1 cellular context compared by ENCODE assay signal in the genomic region with DNA sequence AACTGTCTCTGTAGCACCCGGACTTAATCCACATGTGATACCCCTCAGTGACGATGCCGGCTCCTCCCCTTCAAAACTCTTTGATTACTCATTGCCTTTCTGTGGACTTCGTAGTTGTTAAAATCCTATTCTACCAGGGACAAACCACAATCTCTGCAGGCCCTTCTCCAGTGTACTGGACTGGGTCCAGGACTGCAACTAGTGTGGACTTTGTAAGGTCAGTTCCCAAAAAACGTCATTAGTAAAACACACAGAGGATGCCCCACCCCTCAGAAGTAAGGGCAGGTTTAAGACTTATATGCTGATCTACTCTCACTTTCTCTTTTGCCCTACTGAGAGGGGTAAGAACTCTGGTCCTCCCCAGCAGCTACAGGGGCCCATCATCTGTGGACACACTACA.
TF ChIP-seq lines count a peak whose summit lies in the region.

No MANE protein-coding gene starts in this region.

TF ChIP-seq in GM23338, 12 proteins besides CTCF, POLR2A, EP300 and RAD21 (continued from another document):
- TF ChIP-seq, protein P1, sequence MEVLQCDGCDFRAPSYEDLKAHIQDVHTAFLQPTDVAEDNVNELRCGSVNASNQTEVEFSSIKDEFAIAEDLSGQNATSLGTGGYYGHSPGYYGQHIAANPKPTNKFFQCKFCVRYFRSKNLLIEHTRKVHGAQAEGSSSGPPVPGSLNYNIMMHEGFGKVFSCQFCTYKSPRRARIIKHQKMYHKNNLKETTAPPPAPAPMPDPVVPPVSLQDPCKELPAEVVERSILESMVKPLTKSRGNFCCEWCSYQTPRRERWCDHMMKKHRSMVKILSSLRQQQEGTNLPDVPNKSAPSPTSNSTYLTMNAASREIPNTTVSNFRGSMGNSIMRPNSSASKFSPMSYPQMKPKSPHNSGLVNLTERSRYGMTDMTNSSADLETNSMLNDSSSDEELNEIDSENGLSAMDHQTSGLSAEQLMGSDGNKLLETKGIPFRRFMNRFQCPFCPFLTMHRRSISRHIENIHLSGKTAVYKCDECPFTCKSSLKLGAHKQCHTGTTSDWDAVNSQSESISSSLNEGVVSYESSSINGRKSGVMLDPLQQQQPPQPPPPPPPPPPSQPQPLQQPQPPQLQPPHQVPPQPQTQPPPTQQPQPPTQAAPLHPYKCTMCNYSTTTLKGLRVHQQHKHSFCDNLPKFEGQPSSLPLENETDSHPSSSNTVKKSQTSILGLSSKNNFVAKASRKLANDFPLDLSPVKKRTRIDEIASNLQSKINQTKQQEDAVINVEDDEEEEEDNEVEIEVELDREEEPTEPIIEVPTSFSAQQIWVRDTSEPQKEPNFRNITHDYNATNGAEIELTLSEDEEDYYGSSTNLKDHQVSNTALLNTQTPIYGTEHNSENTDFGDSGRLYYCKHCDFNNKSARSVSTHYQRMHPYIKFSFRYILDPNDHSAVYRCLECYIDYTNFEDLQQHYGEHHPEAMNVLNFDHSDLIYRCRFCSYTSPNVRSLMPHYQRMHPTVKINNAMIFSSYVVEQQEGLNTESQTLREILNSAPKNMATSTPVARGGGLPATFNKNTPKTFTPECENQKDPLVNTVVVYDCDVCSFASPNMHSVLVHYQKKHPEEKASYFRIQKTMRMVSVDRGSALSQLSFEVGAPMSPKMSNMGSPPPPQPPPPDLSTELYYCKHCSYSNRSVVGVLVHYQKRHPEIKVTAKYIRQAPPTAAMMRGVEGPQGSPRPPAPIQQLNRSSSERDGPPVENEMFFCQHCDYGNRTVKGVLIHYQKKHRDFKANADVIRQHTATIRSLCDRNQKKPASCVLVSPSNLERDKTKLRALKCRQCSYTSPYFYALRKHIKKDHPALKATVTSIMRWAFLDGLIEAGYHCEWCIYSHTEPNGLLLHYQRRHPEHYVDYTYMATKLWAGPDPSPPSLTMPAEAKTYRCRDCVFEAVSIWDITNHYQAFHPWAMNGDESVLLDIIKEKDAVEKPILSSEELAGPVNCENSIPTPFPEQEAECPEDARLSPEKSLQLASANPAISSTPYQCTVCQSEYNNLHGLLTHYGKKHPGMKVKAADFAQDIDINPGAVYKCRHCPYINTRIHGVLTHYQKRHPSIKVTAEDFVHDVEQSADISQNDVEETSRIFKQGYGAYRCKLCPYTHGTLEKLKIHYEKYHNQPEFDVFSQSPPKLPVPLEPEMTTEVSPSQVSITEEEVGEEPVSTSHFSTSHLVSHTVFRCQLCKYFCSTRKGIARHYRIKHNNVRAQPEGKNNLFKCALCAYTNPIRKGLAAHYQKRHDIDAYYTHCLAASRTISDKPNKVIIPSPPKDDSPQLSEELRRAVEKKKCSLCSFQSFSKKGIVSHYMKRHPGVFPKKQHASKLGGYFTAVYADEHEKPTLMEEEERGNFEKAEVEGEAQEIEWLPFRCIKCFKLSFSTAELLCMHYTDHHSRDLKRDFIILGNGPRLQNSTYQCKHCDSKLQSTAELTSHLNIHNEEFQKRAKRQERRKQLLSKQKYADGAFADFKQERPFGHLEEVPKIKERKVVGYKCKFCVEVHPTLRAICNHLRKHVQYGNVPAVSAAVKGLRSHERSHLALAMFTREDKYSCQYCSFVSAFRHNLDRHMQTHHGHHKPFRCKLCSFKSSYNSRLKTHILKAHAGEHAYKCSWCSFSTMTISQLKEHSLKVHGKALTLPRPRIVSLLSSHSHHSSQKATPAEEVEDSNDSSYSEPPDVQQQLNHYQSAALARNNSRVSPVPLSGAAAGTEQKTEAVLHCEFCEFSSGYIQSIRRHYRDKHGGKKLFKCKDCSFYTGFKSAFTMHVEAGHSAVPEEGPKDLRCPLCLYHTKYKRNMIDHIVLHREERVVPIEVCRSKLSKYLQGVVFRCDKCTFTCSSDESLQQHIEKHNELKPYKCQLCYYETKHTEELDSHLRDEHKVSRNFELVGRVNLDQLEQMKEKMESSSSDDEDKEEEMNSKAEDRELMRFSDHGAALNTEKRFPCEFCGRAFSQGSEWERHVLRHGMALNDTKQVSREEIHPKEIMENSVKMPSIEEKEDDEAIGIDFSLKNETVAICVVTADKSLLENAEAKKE (CRISPR knock-in tag; IDR thresholded peaks at IDR 0.05) = no peak
- TF ChIP-seq, protein P2, sequence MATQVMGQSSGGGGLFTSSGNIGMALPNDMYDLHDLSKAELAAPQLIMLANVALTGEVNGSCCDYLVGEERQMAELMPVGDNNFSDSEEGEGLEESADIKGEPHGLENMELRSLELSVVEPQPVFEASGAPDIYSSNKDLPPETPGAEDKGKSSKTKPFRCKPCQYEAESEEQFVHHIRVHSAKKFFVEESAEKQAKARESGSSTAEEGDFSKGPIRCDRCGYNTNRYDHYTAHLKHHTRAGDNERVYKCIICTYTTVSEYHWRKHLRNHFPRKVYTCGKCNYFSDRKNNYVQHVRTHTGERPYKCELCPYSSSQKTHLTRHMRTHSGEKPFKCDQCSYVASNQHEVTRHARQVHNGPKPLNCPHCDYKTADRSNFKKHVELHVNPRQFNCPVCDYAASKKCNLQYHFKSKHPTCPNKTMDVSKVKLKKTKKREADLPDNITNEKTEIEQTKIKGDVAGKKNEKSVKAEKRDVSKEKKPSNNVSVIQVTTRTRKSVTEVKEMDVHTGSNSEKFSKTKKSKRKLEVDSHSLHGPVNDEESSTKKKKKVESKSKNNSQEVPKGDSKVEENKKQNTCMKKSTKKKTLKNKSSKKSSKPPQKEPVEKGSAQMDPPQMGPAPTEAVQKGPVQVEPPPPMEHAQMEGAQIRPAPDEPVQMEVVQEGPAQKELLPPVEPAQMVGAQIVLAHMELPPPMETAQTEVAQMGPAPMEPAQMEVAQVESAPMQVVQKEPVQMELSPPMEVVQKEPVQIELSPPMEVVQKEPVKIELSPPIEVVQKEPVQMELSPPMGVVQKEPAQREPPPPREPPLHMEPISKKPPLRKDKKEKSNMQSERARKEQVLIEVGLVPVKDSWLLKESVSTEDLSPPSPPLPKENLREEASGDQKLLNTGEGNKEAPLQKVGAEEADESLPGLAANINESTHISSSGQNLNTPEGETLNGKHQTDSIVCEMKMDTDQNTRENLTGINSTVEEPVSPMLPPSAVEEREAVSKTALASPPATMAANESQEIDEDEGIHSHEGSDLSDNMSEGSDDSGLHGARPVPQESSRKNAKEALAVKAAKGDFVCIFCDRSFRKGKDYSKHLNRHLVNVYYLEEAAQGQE (IDR thresholded peaks at IDR 0.05; ENCODE audit: unreplicated experiment) = no peak
- no peak for TF ChIP-seq POLR2AphosphoS5 (IDR thresholded peaks at IDR 0.05; ENCODE audit: low read depth)
- no peak for TF ChIP-seq ZNF331 (CRISPR knock-in tag; IDR thresholded peaks at IDR 0.05; ENCODE audit: low read depth)
- TF ChIP-seq NANOG (IDR thresholded peaks at IDR 0.05; ENCODE audit: borderline replicate concordance) = no peak
TF ChIP-seq in GM23338: peak in this region for 0.
